10 cellular contexts compared by ENCODE assay signal in genomic region chr6:159043986-159044385, GRCh38. TPM values are rescaled to one million over a fixed set of nuclear protein-coding genes. Genes with fewer than 3 reads are reported as not detected.
DNase-seq lines count a peak whose midpoint lies in the region; ATAC-seq and TF ChIP-seq lines count a peak whose summit lies in the region.
"Had no signal": no experiment of that assay in that cellular context is flagged by ENCODE, and none has a peak within 500 bp of the region (broad histone marks: within the 10 kb centered on the region; RNA-seq: fewer than 3 reads in every experiment).

No MANE protein-coding gene starts in this region.

- intact Hi-C loops in naive thymus-derived CD4-positive, alpha-beta T cell (cut with micrococcal nuclease) = loop anchor here (1.0 to 10.0 kb wide), 6 partner anchors 27 to 1222 kb away; partner anchors contain the start of genes RSPH3 (in 1 of the 2), SNX9 (in 1 of the 2) and WTAP (in 1 of the 2)
- intact Hi-C loops in adrenal gland (cut with DNase I) = loop anchor here (2.0 to 10.0 kb wide), 4 partner anchors 61 to 91 kb away; no protein-coding TSS in a partner anchor

- CTCF ChIA-PET in naive thymus-derived CD4-positive, alpha-beta T cell (lab: Charles Lee) = interaction anchor here (0.6 to 8.1 kb wide), 13 partner anchors 19 to 333 kb away, joined by 3 to 190 read pairs (median 8); no protein-coding TSS in a partner anchor

- no peak for TF ChIP-seq POLR2A in adrenal gland (IDR thresholded peaks at IDR 0.05)

- peak overlapping the region; percentile 92 for H3K27ac ChIP-seq in naive thymus-derived CD4-positive, alpha-beta T cell (ENCODE audit: low read depth, low read length)
- no peak overlapping the region for H3K27ac ChIP-seq in adrenal gland

- no peak for ATAC-seq in activated T-cell treated with anti-CD3 and anti-CD28 coated beads, Interleukin-2, amount 50 U/mL, for 4 hours
- no peak for ATAC-seq in naive thymus-derived CD4-positive, alpha-beta T cell
- ATAC-seq in HG02840 (IDR thresholded peaks at IDR 0.05; ENCODE audit: low FRiP score, unreplicated experiment) (no peak), GM19324 (IDR thresholded peaks at IDR 0.05; ENCODE audit: low FRiP score, unreplicated experiment) (no peak)

- peaks cover 58% of the 10 kb centered on the region for H3K36me3 Mint-ChIP-seq in activated T-cell treated with anti-CD3 and anti-CD28 coated beads, Interleukin-2, amount 50 U/mL, for 4 hours (ENCODE audit: insufficient read depth)
- peaks cover 17 to 55% (median 51%) of the 10 kb centered on the region in 5 donors for H3K36me3 Mint-ChIP-seq in naive thymus-derived CD4-positive, alpha-beta T cell

- H3K4me1 ChIP-seq in naive thymus-derived CD4-positive, alpha-beta T cell (ENCODE audit: control insufficient read depth in 2 of 2, insufficient read depth in 2 of 2, low read length in 2 of 2) = peaks cover 44 to 57% of the 10 kb centered on the region in 2 donors
- H3K4me1 ChIP-seq in adrenal gland (replicated peaks in 1 of 2) = peaks cover 0 to 6% of the 10 kb centered on the region in 2 donors

- H3K36me3 ChIP-seq in naive thymus-derived CD4-positive, alpha-beta T cell (ENCODE audit: control insufficient read depth in 2 of 3, insufficient read depth in 3 of 3, low read length in 3 of 3) = peaks cover 29 to 36% (median 33%) of the 10 kb centered on the region in 3 experiments
- no peaks in the 10 kb centered on the region for H3K36me3 ChIP-seq in adrenal gland (replicated peaks in 1 of 2)

- peak; percentile 58 for DNase-seq in CD1c-positive myeloid dendritic cell (ENCODE audit: extremely low spot score)
- peak; percentile 35 for DNase-seq in KBM-7
- no peak for DNase-seq in activated T-cell treated with anti-CD3 and anti-CD28 coated beads, Interleukin-2, amount 50 U/mL, for 4 hours
- no peak for DNase-seq in naive thymus-derived CD4-positive, alpha-beta T cell
- DNase-seq in NCI-H446 treated with DMSO at 0.1 percent for 48 hours (lab: John Stamatoyannopoulos, UW) = no peak
- DNase-seq in adrenal gland = no peak
- DNase-seq: cortex of kidney had no signal

- H3K4me3 ChIP-seq in naive thymus-derived CD4-positive, alpha-beta T cell (ENCODE audit: low read length) = peak overlapping the region; percentile 88
- peak overlapping the region in 1 of 4 donors; percentile 46 for H3K4me3 ChIP-seq in adrenal gland

- H3K4me1 Mint-ChIP-seq in activated T-cell treated with anti-CD3 and anti-CD28 coated beads, Interleukin-2, amount 50 U/mL, for 4 hours (ENCODE audit: low read depth) = peaks cover 65% of the 10 kb centered on the region
- peaks cover 37 to 69% (median 64%) of the 10 kb centered on the region in 7 donors for H3K4me1 Mint-ChIP-seq in naive thymus-derived CD4-positive, alpha-beta T cell

- no peaks in the 10 kb centered on the region for H3K9me3 ChIP-seq in naive thymus-derived CD4-positive, alpha-beta T cell (ENCODE audit: control insufficient read depth in 2 of 3, low read length in 3 of 3)
- H3K9me3 ChIP-seq in adrenal gland (replicated peaks in 1 of 3) = no peaks in the 10 kb centered on the region

- peak overlapping the region; percentile 94 to 100 (median 98) for H3K27ac Mint-ChIP-seq in naive thymus-derived CD4-positive, alpha-beta T cell

- H3K4me3 Mint-ChIP-seq in activated T-cell treated with anti-CD3 and anti-CD28 coated beads, Interleukin-2, amount 50 U/mL, for 4 hours = peak overlapping the region; percentile 99
- peak overlapping the region; percentile 92 to 100 (median 99) for H3K4me3 Mint-ChIP-seq in naive thymus-derived CD4-positive, alpha-beta T cell

- TF ChIP-seq CTCF in adrenal gland (IDR thresholded peaks at IDR 0.05) = no peak

- 61 to 76% (median 66%) methylated on average over 7 of the region's 7 CpGs for WGBS in adrenal gland, 4 donors

- in situ Hi-C loops in KBM-7 (cut with MboI; ENCODE audit: low pct_unique_long_range_greater_than_20kb, low sequenced_read_pairs) = no loop called here

- POLR2A ChIA-PET in naive thymus-derived CD4-positive, alpha-beta T cell (lab: Charles Lee) = interaction anchor here (0.5 to 13.6 kb wide), 16 partner anchors 10 to 980 kb away, joined by 3 to 267 read pairs (median 10); no protein-coding TSS in a partner anchor

- no peaks in the 10 kb centered on the region for H3K27me3 Mint-ChIP-seq in activated T-cell treated with anti-CD3 and anti-CD28 coated beads, Interleukin-2, amount 50 U/mL, for 4 hours (ENCODE audit: low read depth)
- H3K27me3 Mint-ChIP-seq in naive thymus-derived CD4-positive, alpha-beta T cell = peaks cover 0 to 2% (median 0%) of the 10 kb centered on the region in 5 donors

- H3K9me3 Mint-ChIP-seq in activated T-cell treated with anti-CD3 and anti-CD28 coated beads, Interleukin-2, amount 50 U/mL, for 4 hours = no peaks in the 10 kb centered on the region
- H3K9me3 Mint-ChIP-seq in naive thymus-derived CD4-positive, alpha-beta T cell = peaks cover 0 to 4% (median 0%) of the 10 kb centered on the region in 11 donors

- H3K27me3 ChIP-seq in naive thymus-derived CD4-positive, alpha-beta T cell (ENCODE audit: control insufficient read depth in 2 of 2, insufficient read depth in 2 of 2, low read length in 2 of 2) = no peaks in the 10 kb centered on the region
- no peaks in the 10 kb centered on the region for H3K27me3 ChIP-seq in adrenal gland

RNA-seq across cellular contexts. Expression of gene TAGAP, which starts 0.8 kb away (rescaled TPM):
- total RNA-seq in activated T-cell treated with anti-CD3 and anti-CD28 coated beads, Interleukin-2, amount 50 U/mL, for 4 hours = 100 to 1,000 TPM; 120 to 132 (median 130) TPM
- 100 to 1,000 TPM in 2 of 5 experiments, 10 to 100 TPM in 3; 53.5 to 222 (median 84.0) TPM for total RNA-seq in naive thymus-derived CD4-positive, alpha-beta T cell
- 100 to 1,000 TPM; 151 to 210 TPM for polyA plus RNA-seq in naive thymus-derived CD4-positive, alpha-beta T cell
- total RNA-seq in adrenal gland = 1 to 10 TPM; 2.2 to 7.3 (median 4.0) TPM
- 1 to 10 TPM; 1.0 to 1.4 (median 1.3) TPM for polyA plus RNA-seq in adrenal gland
- polyA plus RNA-seq: neural cell had no signal

RNA-seq across cellular contexts. Expression of gene RSPH3, which starts 44.0 kb away (rescaled TPM):
- 1 to 10 TPM; 1.6 to 2.1 (median 1.7) TPM for total RNA-seq in activated T-cell treated with anti-CD3 and anti-CD28 coated beads, Interleukin-2, amount 50 U/mL, for 4 hours
- 1 to 10 TPM; 1.3 to 3.6 (median 2.7) TPM for total RNA-seq in naive thymus-derived CD4-positive, alpha-beta T cell
- 1 to 10 TPM; 2.1 to 2.4 TPM for polyA plus RNA-seq in naive thymus-derived CD4-positive, alpha-beta T cell
- 10 to 100 TPM; 10.1 to 20.5 (median 14.0) TPM for total RNA-seq in adrenal gland
- 10 to 100 TPM in 1 of 3 donors, 1 to 10 TPM in 2; 3.4 to 13.6 (median 5.1) TPM for polyA plus RNA-seq in adrenal gland

Comparison
In these comparisons a context has a peak if more than half of its experiments do, and no peak if none do; other contexts are left out.
1. DNase-seq: peak in CD1c-positive myeloid dendritic cell (single experiment) and KBM-7 (single experiment); none in activated T-cell treated with anti-CD3 and anti-CD28 coated beads, Interleukin-2, amount 50 U/mL, for 4 hours (single experiment), naive thymus-derived CD4-positive, alpha-beta T cell (0 of 9), NCI-H446 treated with DMSO at 0.1 percent for 48 hours (single experiment) and adrenal gland (0 of 7).
2. RNA of gene TAGAP, which starts 0.8 kb away (total RNA-seq): 120 to 132 TPM in activated T-cell treated with anti-CD3 and anti-CD28 coated beads, Interleukin-2, amount 50 U/mL, for 4 hours and 53.5 to 222 TPM in naive thymus-derived CD4-positive, alpha-beta T cell; 2.2 to 7.3 TPM in adrenal gland; every median in the first group is over 4 times any median in the second.